In the genomic region with DNA sequence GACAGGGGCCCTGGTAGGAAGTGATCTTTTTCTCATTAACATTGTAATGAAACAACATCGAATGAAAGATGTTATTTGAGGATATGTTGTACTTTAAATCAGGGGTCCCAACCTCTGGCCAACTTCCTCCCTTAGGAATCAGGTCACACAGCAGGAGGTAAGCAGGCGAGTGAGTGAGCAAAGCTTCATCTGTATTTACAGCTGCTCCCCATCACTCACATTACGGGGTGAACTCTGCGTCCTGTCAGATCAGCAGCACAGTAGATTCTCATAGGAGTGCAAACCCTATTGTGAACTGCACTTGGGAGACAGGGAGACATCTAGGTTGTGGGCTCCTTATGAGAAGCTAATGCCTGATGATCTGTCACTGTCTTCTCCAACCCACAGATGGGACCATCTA, we compare ENCODE assay signal across 4 cellular contexts.
"Had no signal": no experiment of that assay in that cellular context is flagged by ENCODE, and none has a peak within 500 bp of the region (broad histone marks: within the 10 kb centered on the region; RNA-seq: fewer than 3 reads in every experiment).

No MANE protein-coding gene starts in this region.

- H3K27ac ChIP-seq: HL-60 had no signal

- H3K4me3 ChIP-seq: GM23338 had no signal

- H2AFZ ChIP-seq: GM23338 had no signal

- DNase-seq: H9, HCEC 1CT had no signal

- H3K4me2 ChIP-seq: GM23338 had no signal
